Comparison of ENCODE assay signal across 21 cellular contexts in the genomic region with DNA sequence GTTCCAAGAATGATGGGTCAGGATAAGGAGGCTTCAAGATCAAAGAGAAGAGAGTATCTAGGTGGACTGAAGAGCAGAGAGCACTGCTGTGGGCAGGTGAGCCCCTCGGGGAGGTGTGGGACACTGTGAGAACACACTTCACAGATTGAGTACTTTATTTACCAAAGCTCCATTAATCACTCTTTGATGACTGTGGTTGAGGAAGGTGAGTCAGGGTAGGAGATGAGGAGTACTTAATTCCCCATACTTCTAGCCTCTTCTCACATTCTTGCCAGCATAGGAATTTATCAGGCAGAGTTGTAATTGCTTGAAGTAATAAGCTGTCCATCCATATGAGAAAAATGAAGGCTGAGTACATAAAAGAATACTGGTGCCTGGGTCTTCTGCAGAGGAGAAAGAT.
"Had no signal": no experiment of that assay in that cellular context is flagged by ENCODE, and none has a peak within 500 bp of the region (broad histone marks: within the 10 kb centered on the region; RNA-seq: fewer than 3 reads in every experiment).

No MANE protein-coding gene starts in this region.

- ATAC-seq: effector memory CD8-positive, alpha-beta T cell; left cardiac atrium; right lobe of liver; stimulated activated naive CD8-positive, alpha-beta T cell treated with anti-CD3 and anti-CD28 coated beads, Interleukin-15, Interleukin-2, amounts not matched to agents 100 U/mL and 50 U/mL, for 24 hours had no signal

- H3K27me3 ChIP-seq: esophagus squamous epithelium, right lobe of liver, testis, transverse colon had no signal

- H3K27ac ChIP-seq: coronary artery, esophagus squamous epithelium, right lobe of liver, testis, transverse colon, VCaP had no signal

- DNase-seq: activated CD4-positive, alpha-beta T cell treated with anti-CD3 and anti-CD28 coated beads for 4 hours; activated CD4-positive, alpha-beta T cell treated with anti-CD3 and anti-CD28 coated beads, Interleukin-2, amount 50 U/mL, for 4 hours; activated CD8-positive, alpha-beta memory T cell treated with anti-CD3 and anti-CD28 coated beads for 24 hours; activated effector memory CD4-positive, alpha-beta T cell treated with Interleukin-2 at 50 U/mL for 16 hours; activated naive CD4-positive, alpha-beta T cell treated with Interleukin-2 at 50 U/mL for 16 hours; aorta; effector memory CD8-positive, alpha-beta T cell; esophagus squamous epithelium; glutamatergic neuron; left cardiac atrium; mammary epithelial cell; right lobe of liver; stimulated activated CD4-positive, alpha-beta T cell treated with anti-CD3 and anti-CD28 coated beads, Interleukin-4, amount 100 ng/mL, for 1 hour; stimulated activated naive CD8-positive, alpha-beta T cell treated with anti-CD3 and anti-CD28 coated beads, Interleukin-15, Interleukin-2, amounts not matched to agents 100 U/mL and 50 U/mL, for 24 hours; T-helper 9 cell; testis; transverse colon had no signal

- FAIRE-seq: islet of Langerhans, TTC549 had no signal

- H3K4me1 ChIP-seq: esophagus squamous epithelium, right lobe of liver, testis, transverse colon had no signal
